Comparison of ENCODE assay signal across 12 cellular contexts in the genomic region with DNA sequence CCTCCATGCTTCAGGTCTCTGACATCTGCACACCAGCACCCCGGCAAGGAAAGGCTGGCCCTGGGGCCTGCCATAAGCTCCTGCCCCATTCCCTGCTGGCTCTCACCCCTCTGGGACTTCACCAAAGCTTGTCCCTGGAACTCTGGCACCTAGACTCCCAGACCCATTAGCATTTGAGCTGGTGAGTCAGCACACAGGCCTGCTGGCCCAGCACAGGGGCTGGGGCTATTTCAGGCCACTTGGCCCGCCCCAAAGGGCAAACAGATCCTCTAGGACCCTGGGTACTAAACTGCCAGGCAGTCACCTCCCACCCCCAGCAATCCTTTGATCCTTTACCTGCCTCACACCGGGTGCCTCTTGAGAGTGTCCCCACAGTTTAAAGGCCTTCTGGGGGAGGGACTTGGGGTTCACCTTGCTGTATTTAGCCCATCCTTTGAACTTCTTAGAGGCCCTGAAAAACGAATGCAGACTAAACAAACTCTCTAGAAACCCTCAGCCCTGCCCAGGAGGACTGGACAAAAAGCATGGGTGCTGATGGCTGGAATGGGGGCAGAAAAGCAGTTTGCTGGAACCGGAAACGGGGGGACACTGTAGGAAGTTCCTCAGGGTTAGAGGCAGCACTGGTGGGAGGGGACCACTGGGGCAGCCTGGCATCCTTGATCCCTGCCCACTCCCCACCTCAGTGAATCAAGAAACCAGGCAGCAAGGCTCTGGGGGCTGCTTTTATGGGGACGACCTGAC. TPM values are rescaled to one million over a fixed set of nuclear protein-coding genes. Genes with fewer than 3 reads are reported as not detected.
DNase-seq lines count a peak whose midpoint lies in the region; TF ChIP-seq lines count a peak whose summit lies in the region.
"Had no signal": no experiment of that assay in that cellular context is flagged by ENCODE, and none has a peak within 500 bp of the region (broad histone marks: within the 10 kb centered on the region; RNA-seq: fewer than 3 reads in every experiment).

No MANE protein-coding gene starts in this region.

- peaks cover 30 to 34% of the 10 kb centered on the region in 2 donors for H3K36me3 ChIP-seq in muscle layer of duodenum (ENCODE audit: control insufficient read depth in 1 of 2, insufficient read depth in 2 of 2, low read length in 2 of 2)
- no peaks in the 10 kb centered on the region for H3K36me3 ChIP-seq in breast epithelium

- H3K27ac Mint-ChIP-seq in IgD-negative memory B cell, result peak overlapping the region in 2 of 3 donors; percentile 49 to 57
- no peak overlapping the region for H3K27ac Mint-ChIP-seq in MCF 10A (ENCODE audit: low read depth, unreplicated experiment)
- H3K27ac Mint-ChIP-seq: activated T-cell treated with anti-CD3 and anti-CD28 coated beads, Interleukin-2, amount 50 U/mL, for 24 hours had no signal

- TF ChIP-seq CTCF in fibroblast of pulmonary artery (IDR thresholded peaks at IDR 0.05; ENCODE audit: low read length, missing control alignments) (no peak), breast epithelium (IDR thresholded peaks at IDR 0.05) (no peak), MCF 10A (IDR thresholded peaks at IDR 0.05; ENCODE audit: unreplicated experiment) (no peak)

- H3K27me3 ChIP-seq in muscle layer of duodenum (ENCODE audit: low read depth, low read length) (no peaks in the 10 kb centered on the region), breast epithelium (peaks cover 8 to 9% of the 10 kb centered on the region in 2 donors)

- H3K27me3 Mint-ChIP-seq in IgD-negative memory B cell (peaks cover 12% of the 10 kb centered on the region), MCF 10A (ENCODE audit: insufficient read depth, unreplicated experiment) (peaks cover 12% of the 10 kb centered on the region)

- peak overlapping the region; percentile 27 for H3K27ac ChIP-seq in muscle layer of duodenum (ENCODE audit: low read length)
- H3K27ac ChIP-seq in breast epithelium, result no peak overlapping the region

- H3K4me3 Mint-ChIP-seq in IgD-negative memory B cell, result peak overlapping the region in 1 of 4 donors; percentile 32
- H3K4me3 Mint-ChIP-seq in MCF 10A (ENCODE audit: unreplicated experiment), result no peak overlapping the region
- H3K4me3 Mint-ChIP-seq: activated T-cell treated with anti-CD3 and anti-CD28 coated beads, Interleukin-2, amount 50 U/mL, for 24 hours; dendritic cell treated with granulocyte-macrophage colony-stimulating factor and Interleukin-4, amounts not matched to agents 40 ng/mL and 50 ng/mL, for 4 days had no signal

- POLR2A ChIA-PET in MCF 10A (lab: Yijun Ruan, JAX), result interaction anchor here (0.6 to 1.5 kb wide), 3 partner anchors 35 to 340 kb away, joined by 3 to 4 read pairs (median 3); no protein-coding TSS in a partner anchor

- intact Hi-C loops in breast epithelium (cut with DNase I; ENCODE audit: low total_unique reads), result no loop called here
- intact Hi-C loops in MCF 10A (cut with micrococcal nuclease), result no loop called here

- CTCF ChIA-PET in MCF 10A (lab: Yijun Ruan, JAX), result interaction anchor here (0.6 to 0.7 kb wide), 3 partner anchors 37 to 67 kb away, joined by 3 to 4 read pairs (median 3); no protein-coding TSS in a partner anchor

- no TSS peak for BruUV-seq in MCF 10A (replicated peaks; lab: Mats Ljungman, UMichigan)

- peaks cover 2% of the 10 kb centered on the region for H3K36me3 Mint-ChIP-seq in IgD-negative memory B cell
- H3K36me3 Mint-ChIP-seq in MCF 10A (ENCODE audit: insufficient read depth, unreplicated experiment), result peaks cover 35% of the 10 kb centered on the region

- no peaks in the 10 kb centered on the region for H3K9me3 ChIP-seq in muscle layer of duodenum (ENCODE audit: control insufficient read depth in 1 of 2, low read length in 2 of 2)
- no peaks in the 10 kb centered on the region for H3K9me3 ChIP-seq in breast epithelium

- H3K4me1 ChIP-seq in muscle layer of duodenum (ENCODE audit: control insufficient read depth in 1 of 2, insufficient read depth in 2 of 2, low read length in 2 of 2) (peaks cover 0 to 36% of the 10 kb centered on the region in 2 donors), breast epithelium (peaks cover 0 to 10% of the 10 kb centered on the region in 2 donors)

- no peaks in the 10 kb centered on the region for H3K9me3 Mint-ChIP-seq in IgD-negative memory B cell
- H3K9me3 Mint-ChIP-seq in MCF 10A (ENCODE audit: unreplicated experiment), result no peaks in the 10 kb centered on the region
- H3K9me3 Mint-ChIP-seq: activated T-cell treated with anti-CD3 and anti-CD28 coated beads, Interleukin-2, amount 50 U/mL, for 24 hours; dendritic cell treated with granulocyte-macrophage colony-stimulating factor and Interleukin-4, amounts not matched to agents 40 ng/mL and 50 ng/mL, for 4 days had no signal

- TF ChIP-seq POLR2A in breast epithelium (IDR thresholded peaks at IDR 0.05), result no peak

- DNase-seq in AG08396 (ENCODE audit: low spot score) (peak; percentile 86), fibroblast of pulmonary artery (ENCODE audit: low read depth) (peak; percentile 37), breast epithelium (ENCODE audit: low spot score in 2 of 2) (no peak), MCF 10A (ENCODE audit: unreplicated experiment) (no peak), NCI-H2227 (lab: John Stamatoyannopoulos, UW; ENCODE audit: unreplicated experiment) (no peak), MV-4-11 (lab: John Stamatoyannopoulos, UW) (no peak)
- DNase-seq: activated T-cell treated with anti-CD3 and anti-CD28 coated beads, Interleukin-2, amount 50 U/mL, for 24 hours; NCI-H2081 had no signal

- no peak overlapping the region for H3K4me3 ChIP-seq in fibroblast of pulmonary artery (replicated peaks; ENCODE audit: low read depth, low read length)
- H3K4me3 ChIP-seq in muscle layer of duodenum (ENCODE audit: low read depth in 1 of 2, low read length in 2 of 2), result no peak overlapping the region
- no peak overlapping the region for H3K4me3 ChIP-seq in breast epithelium

- H3K4me1 Mint-ChIP-seq in IgD-negative memory B cell (peaks cover 11 to 17% (median 14%) of the 10 kb centered on the region in 3 donors), MCF 10A (ENCODE audit: insufficient read depth, unreplicated experiment) (peaks cover 6% of the 10 kb centered on the region)

RNA-seq across cellular contexts. Expression of a gene that starts 3.2 kb away (rescaled TPM):
- polyA plus RNA-seq in IgD-negative memory B cell, result 0.15 TPM
- under 1 TPM in 2 of 3 donors, not detected in 1; 0.16 to 0.98 TPM for total RNA-seq in breast epithelium
- total RNA-seq in MCF 10A (2022), result 0.09 TPM in 1 of 2 replicates, not detected in the other

RNA-seq across cellular contexts. Expression of a gene that starts 17.3 kb away (rescaled TPM):
- polyA plus RNA-seq in IgD-negative memory B cell, result 4.2 TPM
- total RNA-seq in breast epithelium (10 to 100 TPM; 21.8 to 24.9 (median 22.7) TPM), MCF 10A (2022) (33.4 and 34.8 TPM in 2 replicates)

RNA-seq across cellular contexts. Expression of a gene that starts 32.6 kb away (rescaled TPM):
- 2.9 TPM for polyA plus RNA-seq in IgD-negative memory B cell
- total RNA-seq in breast epithelium (1 to 10 TPM in 1 of 3 donors, under 1 TPM in 2; 0.33 to 2.6 (median 0.73) TPM), MCF 10A (2022) (not detected in 2 replicates)
- total RNA-seq: kidney epithelial cell had no signal

RNA-seq across cellular contexts. Expression of a gene that starts 38.0 kb away (rescaled TPM):
- 38.8 TPM for polyA plus RNA-seq in IgD-negative memory B cell
- total RNA-seq in breast epithelium (10 to 100 TPM; 28.2 to 53.4 (median 30.5) TPM), MCF 10A (2022) (9.9 and 11.2 TPM in 2 replicates)

Comparison
In these comparisons a context has a peak if more than half of its experiments do, and no peak if none do; other contexts are left out.
1. DNase-seq: peak in AG08396 (single experiment) and fibroblast of pulmonary artery (single experiment); none in breast epithelium (0 of 2), MCF 10A (single experiment), NCI-H2227 (single experiment) and MV-4-11 (single experiment).